Comparison of ENCODE assay signal across 9 cellular contexts in the genomic region with DNA sequence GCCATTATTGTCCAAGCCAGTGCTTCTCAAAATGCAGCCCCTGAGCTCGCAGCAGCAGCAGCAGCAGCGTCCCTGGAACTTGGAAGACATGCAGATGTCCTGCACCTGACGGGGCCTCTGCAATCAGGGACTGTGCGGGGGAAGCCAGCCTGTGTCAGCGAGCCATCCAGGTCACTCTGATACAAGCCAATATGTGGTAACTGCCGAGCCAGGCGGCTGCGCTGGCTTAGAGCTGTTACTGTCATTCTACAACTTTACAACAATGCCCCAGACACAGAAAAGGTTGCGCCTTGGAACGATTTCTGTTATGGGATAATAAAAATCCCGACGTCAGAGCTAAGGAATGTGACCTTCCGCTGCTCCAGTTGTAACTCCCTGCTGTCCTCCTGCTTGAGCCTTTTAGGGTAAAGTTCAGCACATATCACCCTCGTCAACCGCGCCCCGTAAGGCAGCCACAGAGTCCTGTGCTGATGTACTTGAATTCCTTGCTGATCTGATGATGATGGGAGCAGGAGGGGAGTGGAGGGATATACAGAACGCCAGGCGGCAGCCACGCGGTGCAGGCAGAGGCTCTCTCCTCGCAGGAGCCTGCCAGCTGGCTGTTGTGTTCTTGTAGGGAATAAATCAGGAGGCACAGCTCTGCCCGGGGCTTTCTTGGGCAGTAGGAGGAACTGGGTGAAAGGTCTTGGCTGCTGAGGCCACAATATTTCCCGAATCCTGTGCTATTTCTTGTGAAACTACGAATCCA.
DNase-seq lines count a peak whose midpoint lies in the region; ATAC-seq lines count a peak whose summit lies in the region.
"Had no signal": no experiment of that assay in that cellular context is flagged by ENCODE, and none has a peak within 500 bp of the region (broad histone marks: within the 10 kb centered on the region; RNA-seq: fewer than 3 reads in every experiment).

No MANE protein-coding gene starts in this region.

- ATAC-seq in GM19452 (IDR thresholded peaks at IDR 0.05; ENCODE audit: unreplicated experiment) = no peak

- DNase-seq in SIG-M5 treated with dmso at 0.1 percent for 504 hours (lab: John Stamatoyannopoulos, UW; ENCODE audit: unreplicated experiment) (peak; percentile 31), SIG-M5 (lab: John Stamatoyannopoulos, UW) (no peak), astrocyte of the hippocampus (ENCODE audit: low read depth, low spot score) (peak; percentile 93), hippocampal formation (lab: John Stamatoyannopoulos, UW) (peak; percentile 51 to 78), retina (peak; percentile 88), NCI-H146 treated with DMSO at 0.1 percent for 48 hours (lab: John Stamatoyannopoulos, UW; ENCODE audit: unreplicated experiment) (no peak), activated gamma-delta T cell treated with Interleukin-2 at 50 U/mL for 16 hours (no peak)
- DNase-seq: CD4-positive, CD25-positive, alpha-beta regulatory T cell had no signal

Comparison
In these comparisons a context has a peak if more than half of its experiments do, and no peak if none do; other contexts are left out.
1. DNase-seq: peak in SIG-M5 treated with dmso at 0.1 percent for 504 hours (single experiment), astrocyte of the hippocampus (single experiment), hippocampal formation (2 of 2) and retina (single experiment); none in SIG-M5 (single experiment), NCI-H146 treated with DMSO at 0.1 percent for 48 hours (single experiment) and activated gamma-delta T cell treated with Interleukin-2 at 50 U/mL for 16 hours (single experiment).